ENCODE assay signal across 8 cellular contexts in genomic region chr17:40287494-40288369, GRCh38. TPM values are rescaled to one million over a fixed set of nuclear protein-coding genes. Genes with fewer than 3 reads are reported as not detected.
DNase-seq lines count a peak whose midpoint lies in the region; ATAC-seq and TF ChIP-seq lines count a peak whose summit lies in the region.

TSS of gene CDC6 (plus strand) at chr17:40287879. CDS start at chr17:40289421, 1,542 bp downstream.

- H3K9me3 ChIP-seq in cardiac muscle cell (ENCODE audit: low read depth) = no peaks in the 10 kb centered on the region
- H3K9me3 ChIP-seq in trophoblast cell (ENCODE audit: insufficient read depth, low read depth, low read length) = no peaks in the 10 kb centered on the region

- ATAC-seq in HG02759 (IDR thresholded peaks at IDR 0.05; ENCODE audit: unreplicated experiment) = peak; percentile 89

- no CpG with 5 or more reads among the region's 47 CpGs for WGBS in trophoblast cell (ENCODE audit: extremely low coverage, insufficient coverage, insufficient read length)

- TF ChIP-seq CTCF in GM12864 (IDR thresholded peaks at IDR 0.05; ENCODE audit: low read depth, low read length, missing control alignments) (no peak), cardiac muscle cell (IDR thresholded peaks at IDR 0.05; ENCODE audit: low read depth, low read length) (no peak), type B pancreatic cell (conservative IDR thresholded peaks at IDR 0.05) (no peak)

- peaks cover 3% of the 10 kb centered on the region for H3K79me2 ChIP-seq in trophoblast cell (ENCODE audit: control insufficient read depth, insufficient read depth, low read length, poor library complexity)

- peak within 1 kb of the TSS; percentile 15 for H3K14ac ChIP-seq in trophoblast cell (ENCODE audit: low read length)

- peak within 1 kb of the TSS; percentile 98 for H3K4me3 Mint-ChIP-seq in type B pancreatic cell

- H3K4me1 Mint-ChIP-seq in type B pancreatic cell (ENCODE audit: unreplicated experiment) = peaks cover 34% of the 10 kb centered on the region

- H3K4me1 ChIP-seq in cardiac muscle cell (ENCODE audit: low read depth) (no peaks in the 10 kb centered on the region), trophoblast cell (ENCODE audit: control insufficient read depth in 1 of 2, insufficient read depth in 2 of 2, low read length in 2 of 2) (peaks cover 13 to 16% of the 10 kb centered on the region in 2 experiments)

- H2AFZ ChIP-seq in trophoblast cell (ENCODE audit: insufficient read depth, low read length, poor library complexity) = peak within 1 kb of the TSS; percentile 53

- peak within 1 kb of the TSS; percentile 62 for H3K4me2 ChIP-seq in trophoblast cell (ENCODE audit: low read length)

- no peak within 1 kb of the TSS for H4K91ac ChIP-seq in trophoblast cell (ENCODE audit: low read depth, low read length)

- H3K36me3 ChIP-seq in cardiac muscle cell = peaks cover 2% of the 10 kb centered on the region
- H3K36me3 ChIP-seq in trophoblast cell (ENCODE audit: control insufficient read depth in 1 of 2, insufficient read depth in 2 of 2, low read length in 2 of 2) = peaks cover 8 to 15% of the 10 kb centered on the region in 2 experiments

- H3K4me3 ChIP-seq in GM12864 (ENCODE audit: low read depth, low read length) (peak within 1 kb of the TSS; percentile 79), cardiac muscle cell (peak within 1 kb of the TSS; percentile 57), trophoblast cell (ENCODE audit: low read depth, low read length) (peak within 1 kb of the TSS; percentile 79)

- H2BK5ac ChIP-seq in trophoblast cell (ENCODE audit: low read depth, low read length, poor library complexity) = peak within 1 kb of the TSS; percentile 15

- H2BK120ac ChIP-seq in trophoblast cell (ENCODE audit: insufficient read depth, low read length, poor library complexity) = no peak within 1 kb of the TSS

- H3K23ac ChIP-seq in trophoblast cell (ENCODE audit: low read length) = no peak within 1 kb of the TSS

- H3K27ac ChIP-seq in cardiac muscle cell = peak within 1 kb of the TSS; percentile 61
- peak within 1 kb of the TSS; percentile 9 for H3K27ac ChIP-seq in trophoblast cell (ENCODE audit: low read depth, low read length)

- H3K9ac ChIP-seq in trophoblast cell (ENCODE audit: low read length) = peak within 1 kb of the TSS; percentile 57

- peaks cover 13% of the 10 kb centered on the region for H3K36me3 Mint-ChIP-seq in type B pancreatic cell

- DNase-seq in GM12864 (ENCODE audit: low read depth) (peak; percentile 98), NCI-H1417 (lab: John Stamatoyannopoulos, UW) (peak; percentile 99 to 100 (median 99)), SW 1271 (lab: John Stamatoyannopoulos, UW) (peak; percentile 98 to 99), cardiac muscle cell (ENCODE audit: low read depth in 1 of 2, low spot score in 1 of 2) (peak; percentile 99), trophoblast cell (peak; percentile 99 to 100), type B pancreatic cell (ENCODE audit: extremely low spot score, unreplicated experiment) (peak; percentile 98)
- DNase-seq in activated naive CD8-positive, alpha-beta T cell treated with anti-CD3 and anti-CD28 coated beads, Interleukin-2, amount 50 U/mL, for 16 hours (ENCODE audit: low read depth, low spot score) = peak; percentile 98

- peak within 1 kb of the TSS; percentile 59 for H3K4ac ChIP-seq in trophoblast cell (ENCODE audit: low read depth, low read length)

- H3K27me3 Mint-ChIP-seq in type B pancreatic cell = peaks cover 3% of the 10 kb centered on the region

- no peak within 1 kb of the TSS for H2BK12ac ChIP-seq in trophoblast cell (ENCODE audit: low read length)

- peak within 1 kb of the TSS; percentile 97 for H3K27ac Mint-ChIP-seq in type B pancreatic cell

- H4K8ac ChIP-seq in trophoblast cell (ENCODE audit: low read depth, low read length) = peak within 1 kb of the TSS; percentile 70

- peaks cover 5% of the 10 kb centered on the region for H3K79me1 ChIP-seq in trophoblast cell (ENCODE audit: low read length)

- no peaks in the 10 kb centered on the region for H3K9me3 Mint-ChIP-seq in type B pancreatic cell

- no peak within 1 kb of the TSS for H3K18ac ChIP-seq in trophoblast cell (ENCODE audit: low read length)

- H2AK5ac ChIP-seq in trophoblast cell (ENCODE audit: low read length) = no peak within 1 kb of the TSS

- H4K12ac ChIP-seq in trophoblast cell (ENCODE audit: low read depth, low read length) = peak within 1 kb of the TSS; percentile 3

- no peaks in the 10 kb centered on the region for H3K27me3 ChIP-seq in cardiac muscle cell
- H3K27me3 ChIP-seq in trophoblast cell (ENCODE audit: insufficient read depth, low read length) = no peaks in the 10 kb centered on the region

RNA-seq across cellular contexts. Expression of gene CDC6, which starts in this region (rescaled TPM):
- total RNA-seq in cardiac muscle cell = 7.7 and 16.1 TPM in 2 replicates
- 7.2 and 20.1 TPM in 2 replicates for polyA plus RNA-seq in cardiac muscle cell
- polyA plus RNA-seq in trophoblast cell (2013) = 90.5 and 96.3 TPM in 2 replicates
- 23.2 and 50.3 TPM in 2 replicates for total RNA-seq in type B pancreatic cell (ENCODE audit: low replicate concordance)

Comparison
In these comparisons a context has a peak if more than half of its experiments do, and no peak if none do; other contexts are left out.
1. Peak in every context shown above with its lines: DNase-seq, ATAC-seq, H3K4me3 ChIP-seq and H3K27ac ChIP-seq.